In genomic region chr19:39435499-39436349, GRCh38 we compare ENCODE assay signal across 1 cellular context.
TF ChIP-seq lines count a peak whose summit lies in the region.

RPS16 (minus strand) TSS chr19:39435949; CDS start chr19:39435895, 54 bp downstream.

TF ChIP-seq in GM23338, 12 proteins besides CTCF, POLR2A, EP300 and RAD21:
- TF ChIP-seq STAT1 (IDR thresholded peaks at IDR 0.05; ENCODE audit: unreplicated experiment) (no peak), EZH2phosphoT487 (IDR thresholded peaks at IDR 0.05; ENCODE audit: unreplicated experiment) (no peak), ZNF331 (CRISPR knock-in tag; IDR thresholded peaks at IDR 0.05; ENCODE audit: low read depth) (no peak), ETS1 (IDR thresholded peaks at IDR 0.05) (peak; percentile 93), NANOG (IDR thresholded peaks at IDR 0.05; ENCODE audit: borderline replicate concordance) (no peak), EZH2 (IDR thresholded peaks at IDR 0.05; ENCODE audit: low read depth, unreplicated experiment) (no peak), ZNF114 (CRISPR knock-in tag; IDR thresholded peaks at IDR 0.05) (no peak), REST (IDR thresholded peaks at IDR 0.05; ENCODE audit: unreplicated experiment) (no peak), POLR2AphosphoS5 (IDR thresholded peaks at IDR 0.05; ENCODE audit: low read depth) (peak; percentile 99), JUNB (IDR thresholded peaks at IDR 0.05; ENCODE audit: unreplicated experiment) (no peak), CREB1 (CRISPR knock-in tag; IDR thresholded peaks at IDR 0.05; ENCODE audit: low read depth) (0 out of 2 replicates have a peak, but pooled peaks have one; percentile 58)
